8 cellular contexts compared by ENCODE assay signal in genomic region chr2:206085742-206086445, GRCh38. TPM values are rescaled to one million over a fixed set of nuclear protein-coding genes. Genes with fewer than 3 reads are reported as not detected.
DNase-seq lines count a peak whose midpoint lies in the region; ATAC-seq, FAIRE-seq and TF ChIP-seq lines count a peak whose summit lies in the region.

A gene with protein sequence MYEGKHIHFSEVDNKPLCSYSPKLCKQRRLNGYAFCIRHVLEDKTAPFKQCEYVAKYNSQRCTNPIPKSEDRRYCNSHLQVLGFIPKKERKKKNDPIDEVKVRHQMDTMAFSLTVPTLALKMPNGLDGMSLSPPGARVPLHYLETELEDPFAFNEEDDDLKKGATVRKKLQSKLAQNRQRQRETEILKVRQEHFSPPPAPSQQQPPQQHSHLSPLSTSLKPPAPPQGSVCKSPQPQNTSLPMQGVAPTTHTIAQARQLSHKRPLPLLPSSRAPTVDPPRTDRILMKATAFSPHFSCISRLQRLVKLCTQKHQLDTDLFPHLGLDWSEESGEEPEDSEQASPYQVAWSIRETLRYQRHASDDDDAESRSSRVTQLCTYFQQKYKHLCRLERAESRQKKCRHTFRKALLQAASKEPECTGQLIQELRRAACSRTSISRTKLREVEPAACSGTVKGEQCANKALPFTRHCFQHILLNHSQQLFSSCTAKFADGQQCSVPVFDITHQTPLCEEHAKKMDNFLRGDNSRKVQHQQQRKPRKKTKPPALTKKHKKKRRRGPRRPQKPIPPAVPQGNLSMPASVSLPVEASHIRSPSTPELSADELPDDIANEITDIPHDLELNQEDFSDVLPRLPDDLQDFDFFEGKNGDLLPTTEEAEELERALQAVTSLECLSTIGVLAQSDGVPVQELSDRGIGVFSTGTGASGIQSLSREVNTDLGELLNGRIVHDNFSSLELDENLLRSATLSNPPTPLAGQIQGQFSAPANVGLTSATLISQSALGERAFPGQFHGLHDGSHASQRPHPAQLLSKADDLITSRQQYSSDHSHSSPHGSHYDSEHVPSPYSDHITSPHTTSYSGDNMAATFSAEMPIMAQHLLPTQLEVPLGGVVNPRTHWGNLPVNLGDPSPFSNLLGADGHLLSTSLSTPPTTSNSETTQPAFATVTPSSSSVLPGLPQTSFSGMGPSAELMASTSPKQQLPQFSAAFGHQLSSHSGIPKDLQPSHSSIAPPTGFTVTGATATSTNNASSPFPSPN (minus strand): TSS chr2:206086174. CDS start chr2:206063016, 23,158 bp downstream.

- CTCF ChIA-PET in endothelial cell of umbilical vein (lab: Charles Lee): interaction anchor here (0.8 to 2.0 kb wide), 6 partner anchors 8 to 74 kb away, joined by 3 to 10 read pairs (median 4); partner anchors contain the start of genes EEF1B2 and NDUFS1

- H3K9me3 ChIP-seq in endothelial cell of umbilical vein (replicated peaks; ENCODE audit: control insufficient read depth, insufficient read depth, low read length) (no peaks in the 10 kb centered on the region), mononuclear cell (ENCODE audit: low read depth, low read length) (no peaks in the 10 kb centered on the region)

- peak within 1 kb of the TSS; percentile 100 for H3K4me2 ChIP-seq in endothelial cell of umbilical vein (ENCODE audit: insufficient read depth, low read length)

- H3K79me2 ChIP-seq in endothelial cell of umbilical vein (ENCODE audit: control insufficient read depth, insufficient read depth, low read length): peaks cover 42% of the 10 kb centered on the region

- peaks cover 2% of the 10 kb centered on the region for H4K20me1 ChIP-seq in endothelial cell of umbilical vein (replicated peaks; ENCODE audit: control insufficient read depth, extremely low read depth, insufficient read depth, low read length)

- peak within 1 kb of the TSS; percentile 75 for H2AFZ ChIP-seq in endothelial cell of umbilical vein (ENCODE audit: low read depth, low read length)

- intact Hi-C loops in endothelial cell of umbilical vein (cut with micrococcal nuclease): loop anchor here (1.0 to 2.0 kb wide), 3 partner anchors 21 to 73 kb away; partner anchors contain the start of genes EEF1B2 and NDUFS1

- FAIRE-seq in endothelial cell of umbilical vein (lab: Jason Lieb, UNC): peak; percentile 81

- peak within 1 kb of the TSS; percentile 86 to 96 (median 92) for H3K4me3 ChIP-seq in endothelial cell of umbilical vein (replicated peaks in 1 of 3; ENCODE audit: insufficient read depth in 1 of 3, low read depth in 1 of 3, low read length in 3 of 3)
- peak within 1 kb of the TSS; percentile 80 for H3K4me3 ChIP-seq in mononuclear cell (ENCODE audit: low read length)

- H3K9me1 ChIP-seq in endothelial cell of umbilical vein (replicated peaks; ENCODE audit: control insufficient read depth, extremely low read depth, insufficient read depth, low read length): no peaks in the 10 kb centered on the region

- TSS peak; percentile 48 for BruUV-seq in endothelial cell of umbilical vein (replicated peaks; lab: Mats Ljungman, UMichigan)

- peak within 1 kb of the TSS; percentile 100 for H3K9ac ChIP-seq in endothelial cell of umbilical vein (replicated peaks; ENCODE audit: extremely low read depth, insufficient read depth, low read length)

- H3K27me3 ChIP-seq in endothelial cell of umbilical vein (ENCODE audit: control insufficient read depth in 2 of 2, insufficient read depth in 2 of 2, low read length in 2 of 2) (no peaks in the 10 kb centered on the region), mononuclear cell (ENCODE audit: insufficient read depth, low read length) (no peaks in the 10 kb centered on the region)

- peak within 1 kb of the TSS; percentile 82 for H3K27ac ChIP-seq in endothelial cell of umbilical vein (ENCODE audit: insufficient read depth, low read depth, low read length)

- no peak for TF ChIP-seq POLR2A in endothelial cell of umbilical vein (IDR thresholded peaks at IDR 0.05; ENCODE audit: low read depth, low read length)

- POLR2A ChIA-PET in endothelial cell of umbilical vein (lab: Charles Lee): interaction anchor here (1.6 kb wide), 1 partner anchor 20 kb away, joined by 6 read pairs; no protein-coding TSS in a partner anchor

- DNase-seq in COR-L47 (lab: John Stamatoyannopoulos, UW): peak; percentile 75
- DNase-seq in HS-27A (ENCODE audit: low read depth): peak; percentile 47
- peak; percentile 81 for DNase-seq in NOMO-1 treated with dmso at 0.1 percent for 144 hours (lab: John Stamatoyannopoulos, UW; ENCODE audit: unreplicated experiment)
- peak; percentile 63 for DNase-seq in activated CD8-positive, alpha-beta memory T cell treated with anti-CD3 and anti-CD28 coated beads, Interleukin-2, amount 50 U/mL, for 1 hour (ENCODE audit: extremely low read depth)
- peak; percentile 88 for DNase-seq in endothelial cell of umbilical vein (ENCODE audit: low read depth, low spot score)
- DNase-seq in stimulated activated CD8-positive, alpha-beta memory T cell treated with anti-CD3 and anti-CD28 coated beads, Interleukin-4, amount 100 ng/mL, for 1 hour (ENCODE audit: low read depth in 2 of 2, low spot score in 1 of 2): peak; percentile 38 to 61

- H3K36me3 ChIP-seq in endothelial cell of umbilical vein (ENCODE audit: control insufficient read depth in 2 of 2, extremely low read depth in 1 of 2, insufficient read depth in 2 of 2, low read length in 2 of 2): no peaks in the 10 kb centered on the region

- peak; percentile 83 for ATAC-seq in GM19467 (IDR thresholded peaks at IDR 0.05; ENCODE audit: unreplicated experiment)

- H3K4me1 ChIP-seq in endothelial cell of umbilical vein (ENCODE audit: control insufficient read depth, extremely low read depth, insufficient read depth, low read length) (peaks cover 16% of the 10 kb centered on the region), mononuclear cell (ENCODE audit: insufficient read depth, low read length) (peaks cover 42% of the 10 kb centered on the region)

- TF ChIP-seq CTCF in endothelial cell of umbilical vein (IDR thresholded peaks at IDR 0.05; ENCODE audit: extremely low read depth in 1 of 2, insufficient read depth in 1 of 2, low read depth in 1 of 2, low read length in 2 of 2): peak; percentile 40 to 58

- dilution Hi-C loops in endothelial cell of umbilical vein (cut with MboI; ENCODE audit: extremely low pct_ligation_motif_present, low sequenced_read_pairs): no loop called here

TF ChIP-seq in endothelial cell of umbilical vein, 7 proteins besides CTCF, POLR2A, EP300 and RAD21:
- TF ChIP-seq GATA2 (IDR thresholded peaks at IDR 0.05; ENCODE audit: insufficient read depth, insufficient read length, low read depth, low read length): no peak
- peak; percentile 6 for TF ChIP-seq POLR2AphosphoS5 (IDR thresholded peaks at IDR 0.05; ENCODE audit: insufficient read depth, low read depth, low read length)

RNA-seq across cellular contexts. Expression of the gene that starts here (rescaled TPM):
- total RNA-seq in endothelial cell of umbilical vein (19.3 and 20.3 TPM in 2 replicates), mononuclear cell (36.9 TPM)
- polyA plus RNA-seq in endothelial cell of umbilical vein: 2.8 and 2.9 TPM in 2 replicates
- 2.1 and 2.8 TPM in 2 replicates for polyA plus RNA-seq in endothelial cell of umbilical vein (2011; cell fraction: cytosol; rRNA removed)
- 12.8 and 13.4 TPM in 2 replicates for polyA plus RNA-seq in endothelial cell of umbilical vein (2011; cell fraction: nucleus; rRNA removed)
- 2.7 and 3.2 TPM in 2 replicates for polyA plus RNA-seq in endothelial cell of umbilical vein (2012)
- 41.2 and 43.5 TPM in 2 replicates for polyA minus RNA-seq in endothelial cell of umbilical vein
- polyA minus RNA-seq in endothelial cell of umbilical vein (2011; cell fraction: cytosol; rRNA and poly(A)+ RNA removed): 7.6 TPM
- 26.8 and 35.7 TPM in 2 replicates for polyA minus RNA-seq in endothelial cell of umbilical vein (2011; cell fraction: nucleus; rRNA and poly(A)+ RNA removed)

Comparison
In these comparisons a context has a peak if more than half of its experiments do, and no peak if none do; other contexts are left out.
1. Peak in every context shown above with its lines: DNase-seq, ATAC-seq, H3K4me3 ChIP-seq and H3K27ac ChIP-seq.